22 cellular contexts compared by ENCODE assay signal in the genomic region with DNA sequence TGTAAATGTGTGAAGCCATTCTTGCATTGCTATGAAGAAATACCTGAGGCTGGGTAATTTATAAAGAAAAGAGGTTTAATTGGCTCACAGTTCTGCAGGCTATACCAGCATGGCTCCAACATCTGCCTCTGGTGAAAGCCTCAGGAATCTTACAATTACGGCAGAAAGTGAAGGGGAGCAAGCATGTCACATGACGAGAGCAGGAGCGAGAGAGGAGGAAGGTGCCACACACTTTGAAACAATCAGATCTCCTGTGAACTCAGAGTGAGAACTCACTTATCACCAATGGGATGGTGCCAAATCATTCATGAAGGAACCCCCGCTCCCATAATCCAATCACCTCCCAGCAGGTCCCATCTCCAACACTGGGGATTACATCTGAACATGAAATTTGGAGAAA.
A peak's percentile ranks its signal among the peaks of the same experiment; 100 is the strongest.
DNase-seq lines count a peak whose midpoint lies in the region; ATAC-seq, FAIRE-seq and TF ChIP-seq lines count a peak whose summit lies in the region.
"Had no signal": no experiment of that assay in that cellular context is flagged by ENCODE, and none has a peak within 500 bp of the region (broad histone marks: within the 10 kb centered on the region; RNA-seq: fewer than 3 reads in every experiment).

No MANE protein-coding gene starts in this region.

- H3K36me3 Mint-ChIP-seq in GM23338 (ENCODE audit: low read depth), result peaks cover 3% of the 10 kb centered on the region; the same call in 1 of the 3 replicates
- no peaks in the 10 kb centered on the region for H3K36me3 Mint-ChIP-seq in endodermal cell (ENCODE audit: low read depth)
- H3K36me3 Mint-ChIP-seq: CD8-positive, alpha-beta T cell had no signal

- H3K27me3 Mint-ChIP-seq in GM23338 (ENCODE audit: insufficient read depth, low read depth, poor library complexity) (no peaks in the 10 kb centered on the region), endodermal cell (ENCODE audit: insufficient read depth) (no peaks in the 10 kb centered on the region)

- H3K79me2 ChIP-seq in GM23338 (replicated peaks; ENCODE audit: insufficient read depth) (no peaks in the 10 kb centered on the region), K562 (ENCODE audit: control insufficient read depth, insufficient read depth, low read length) (no peaks in the 10 kb centered on the region)

- H3K9ac ChIP-seq in K562 (ENCODE audit: insufficient read depth in 1 of 2, low read depth in 2 of 2, low read length in 2 of 2), result no peak overlapping the region
- no peak overlapping the region for H3K9ac ChIP-seq in endodermal cell (ENCODE audit: extremely low read depth, low read length, poor library complexity, severe bottlenecking)
- H3K9ac ChIP-seq: BLaER1 treated with 17β-estradiol and CSF1 and Interleukin-3, amounts not matched to agents 10 nM and 100 nM had no signal

- BruUV-seq in K562 (replicated peaks; lab: Mats Ljungman, UMichigan), result no TSS peak

- TF ChIP-seq RAD21 in K562 (CRISPR knock-in tag; conservative IDR thresholded peaks at IDR 0.05 in 1 of 2, IDR thresholded peaks at IDR 0.05 in 1 of 2), result no peak

- no peaks in the 10 kb centered on the region for H3K9me1 ChIP-seq in K562 (ENCODE audit: control insufficient read depth, insufficient read depth, low read length)

- no peaks in the 10 kb centered on the region for H3F3A ChIP-seq in GM23338 (replicated peaks; ENCODE audit: low read depth)

- TF ChIP-seq CTCF in GM23338 (conservative IDR thresholded peaks at IDR 0.05; ENCODE audit: low read depth in 2 of 2) (no peak), VCaP (conservative IDR thresholded peaks at IDR 0.05) (no peak), K562 (IDR thresholded peaks at IDR 0.05 in 2 of 3, conservative IDR thresholded peaks at IDR 0.05 in 1 of 3; ENCODE audit: insufficient read depth in 2 of 3, low read depth in 1 of 3, low read length in 3 of 3) (no peak), endodermal cell (conservative IDR thresholded peaks at IDR 0.05) (no peak)

- H3K9me3 Mint-ChIP-seq in GM23338 (peaks cover 8% of the 10 kb centered on the region; the same call in 2 of the 3 replicates), endodermal cell (peaks cover 14% of the 10 kb centered on the region)
- H3K9me3 Mint-ChIP-seq: CD8-positive, alpha-beta T cell had no signal

- H3K9me3 ChIP-seq in K562 (replicated peaks; ENCODE audit: control insufficient read depth, insufficient read depth, low read depth, low read length) (no peaks in the 10 kb centered on the region), endodermal cell (ENCODE audit: control insufficient read depth, low read length) (peaks cover 22% of the 10 kb centered on the region)
- H3K9me3 ChIP-seq: Caco-2 had no signal

- intact Hi-C loops in K562 (cut with micrococcal nuclease), result no loop called here

- H3K4me3 Mint-ChIP-seq in GM23338 (no peak overlapping the region), endodermal cell (no peak overlapping the region)
- H3K4me3 Mint-ChIP-seq: B cell; CD4-positive, alpha-beta T cell; CD8-positive, alpha-beta T cell had no signal

- POLR2A ChIA-PET in K562 (lab: Yijun Ruan, JAX), result no interaction called here

- H3K9me2 ChIP-seq in GM23338 (ENCODE audit: insufficient read depth), result no peaks in the 10 kb centered on the region

- FAIRE-seq in K562 (lab: Jason Lieb, UNC), result no peak
- FAIRE-seq: A549, D721Med, GM12891 had no signal

- H3K27me3 ChIP-seq in GM23338 (ENCODE audit: insufficient read depth) (no peaks in the 10 kb centered on the region), K562 (ENCODE audit: control insufficient read depth in 2 of 2, insufficient read depth in 2 of 2, low read length in 2 of 2) (no peaks in the 10 kb centered on the region), endodermal cell (ENCODE audit: control insufficient read depth, insufficient read depth, low read length, poor library complexity, severe bottlenecking) (no peaks in the 10 kb centered on the region)
- H3K27me3 ChIP-seq: BLaER1 treated with 17β-estradiol and CSF1 and Interleukin-3, amounts not matched to agents 10 nM and 100 nM had no signal

- WGBS in K562 (ENCODE audit: insufficient coverage, low coverage, missing lambda C conversion rate), result 0% methylated on average over 4 of the region's 4 CpGs
- 54 to 58% methylated on average over 4 of the region's 4 CpGs for WGBS in endodermal cell (ENCODE audit: insufficient coverage in 1 of 2, insufficient read length in 1 of 2), 2 experiments

- no peak overlapping the region for H3K27ac ChIP-seq in GM23338 (ENCODE audit: low read depth)
- H3K27ac ChIP-seq in VCaP, result peak overlapping the region; percentile 35; the same call in 1 of the 2 replicates
- H3K27ac ChIP-seq in K562 (ENCODE audit: extremely low read depth, low read depth, low read length), result no peak overlapping the region
- no peak overlapping the region for H3K27ac ChIP-seq in endodermal cell (ENCODE audit: low read depth, low read length)
- H3K27ac ChIP-seq: 22Rv1; A549; BLaER1 treated with 17β-estradiol and CSF1 and Interleukin-3, amounts not matched to agents 10 nM and 100 nM; C4-2B had no signal

- H3K36me3 ChIP-seq in GM23338 (ENCODE audit: insufficient read depth) (no peaks in the 10 kb centered on the region), K562 (ENCODE audit: control insufficient read depth, insufficient read depth, low read length) (no peaks in the 10 kb centered on the region), endodermal cell (ENCODE audit: control insufficient read depth, insufficient read depth, low read length) (peaks cover 8% of the 10 kb centered on the region)
- H3K36me3 ChIP-seq: BLaER1 treated with 17β-estradiol and CSF1 and Interleukin-3, amounts not matched to agents 10 nM and 100 nM had no signal

- in situ Hi-C loops in K562 (cut with MboI), result loop anchor here (10.0 kb wide), 1 partner anchor 240 kb away; no protein-coding TSS in a partner anchor

- ATAC-seq in GM23338, result no peak
- ATAC-seq in K562, result no peak
- ATAC-seq in HG02840 (IDR thresholded peaks at IDR 0.05; ENCODE audit: low FRiP score, unreplicated experiment), result no peak
- ATAC-seq: A549; CD8-positive, alpha-beta T cell had no signal

- H3K27ac Mint-ChIP-seq in GM23338, result peak overlapping the region; percentile 17; the same call in 1 of the 2 replicates
- H3K27ac Mint-ChIP-seq in endodermal cell, result no peak overlapping the region
- H3K27ac Mint-ChIP-seq: B cell; CD4-positive, alpha-beta T cell; CD8-positive, alpha-beta T cell had no signal

- CTCF ChIA-PET in K562 (lab: Yijun Ruan, JAX; ENCODE audit: low intra/inter-chr PET ratio), result no interaction called here

- H3K4me1 ChIP-seq in GM23338 (ENCODE audit: insufficient read depth) (peaks cover 10% of the 10 kb centered on the region), K562 (replicated peaks in 1 of 2; ENCODE audit: control insufficient read depth in 2 of 2, insufficient read depth in 2 of 2, low read length in 2 of 2) (no peaks in the 10 kb centered on the region), endodermal cell (ENCODE audit: control insufficient read depth, insufficient read depth, low read length) (peaks cover 6% of the 10 kb centered on the region)
- H3K4me1 ChIP-seq: A549; BLaER1 treated with 17β-estradiol and CSF1 and Interleukin-3, amounts not matched to agents 10 nM and 100 nM; Caco-2 had no signal

- no peak for TF ChIP-seq POLR2A in K562 (conservative IDR thresholded peaks at IDR 0.05)

- H4K20me1 ChIP-seq in GM23338 (replicated peaks; ENCODE audit: insufficient read depth), result no peaks in the 10 kb centered on the region
- H4K20me1 ChIP-seq in K562 (replicated peaks; ENCODE audit: control insufficient read depth, insufficient read depth, low read length), result no peaks in the 10 kb centered on the region
- H4K20me1 ChIP-seq: BLaER1 treated with 17β-estradiol and CSF1 and Interleukin-3, amounts not matched to agents 10 nM and 100 nM had no signal

- DNase-seq in GM23338 (ENCODE audit: low spot score) (peak; percentile 27), K562 (ENCODE audit: extremely low read depth in 1 of 4, low spot score in 3 of 4) (no peak), endodermal cell (peak; percentile 71), putamen (ENCODE audit: low spot score) (no peak), hypothalamus (lab: John Stamatoyannopoulos, UW) (no peak)
- DNase-seq in activated CD4-positive, alpha-beta T cell treated with anti-CD3 and anti-CD28 coated beads, Interleukin-2, amount 50 U/mL, for 4 hours, result no peak
- DNase-seq: AML-193; Caco-2; Calu3; CD4-positive, alpha-beta T cell; CD8-positive, alpha-beta T cell; DMS79 treated with DMSO at 0.1 percent for 48 hours; GF-D8 had no signal

- H3K4me3 ChIP-seq in GM23338, result no peak overlapping the region
- no peak overlapping the region for H3K4me3 ChIP-seq in K562
- H3K4me3 ChIP-seq in endodermal cell (ENCODE audit: low read length), result peak overlapping the region; percentile 51
- H3K4me3 ChIP-seq: A549; BLaER1 treated with 17β-estradiol and CSF1 and Interleukin-3, amounts not matched to agents 10 nM and 100 nM had no signal

- H2AFZ ChIP-seq in GM23338 (peak overlapping the region; percentile 75; the same call in 1 of the 2 replicates), K562 (ENCODE audit: low read depth, low read length) (no peak overlapping the region)

- no peak for TF ChIP-seq EP300 in K562 (IDR thresholded peaks at IDR 0.05; ENCODE audit: low read length)

- H3K4me1 Mint-ChIP-seq in GM23338 (peaks cover 19% of the 10 kb centered on the region), endodermal cell (peaks cover 34% of the 10 kb centered on the region)
- H3K4me1 Mint-ChIP-seq: B cell had no signal

- H3K4me2 ChIP-seq in GM23338, result no peak overlapping the region
- H3K4me2 ChIP-seq in K562 (ENCODE audit: insufficient read depth, low read length), result no peak overlapping the region
- H3K4me2 ChIP-seq: A549; BLaER1 treated with 17β-estradiol and CSF1 and Interleukin-3, amounts not matched to agents 10 nM and 100 nM had no signal

TF ChIP-seq in GM23338, 12 proteins besides CTCF, POLR2A, EP300 and RAD21 (continues in another document):
- no peak for TF ChIP-seq EZH2phosphoT487 (IDR thresholded peaks at IDR 0.05; ENCODE audit: unreplicated experiment)
- no peak for TF ChIP-seq CREB1 (CRISPR knock-in tag; IDR thresholded peaks at IDR 0.05; ENCODE audit: low read depth)
- no peak for TF ChIP-seq EZH2 (IDR thresholded peaks at IDR 0.05; ENCODE audit: low read depth, unreplicated experiment)
- TF ChIP-seq ZNF114 (CRISPR knock-in tag; IDR thresholded peaks at IDR 0.05), result no peak
- TF ChIP-seq ZNF331 (CRISPR knock-in tag; IDR thresholded peaks at IDR 0.05; ENCODE audit: low read depth), result no peak
- no peak for TF ChIP-seq NANOG (IDR thresholded peaks at IDR 0.05; ENCODE audit: borderline replicate concordance)
- no peak for TF ChIP-seq STAT1 (IDR thresholded peaks at IDR 0.05; ENCODE audit: unreplicated experiment)

TF ChIP-seq in K562, 482 proteins besides CTCF, POLR2A, EP300 and RAD21 (continues in another document):
- TF ChIP-seq, protein P1, sequence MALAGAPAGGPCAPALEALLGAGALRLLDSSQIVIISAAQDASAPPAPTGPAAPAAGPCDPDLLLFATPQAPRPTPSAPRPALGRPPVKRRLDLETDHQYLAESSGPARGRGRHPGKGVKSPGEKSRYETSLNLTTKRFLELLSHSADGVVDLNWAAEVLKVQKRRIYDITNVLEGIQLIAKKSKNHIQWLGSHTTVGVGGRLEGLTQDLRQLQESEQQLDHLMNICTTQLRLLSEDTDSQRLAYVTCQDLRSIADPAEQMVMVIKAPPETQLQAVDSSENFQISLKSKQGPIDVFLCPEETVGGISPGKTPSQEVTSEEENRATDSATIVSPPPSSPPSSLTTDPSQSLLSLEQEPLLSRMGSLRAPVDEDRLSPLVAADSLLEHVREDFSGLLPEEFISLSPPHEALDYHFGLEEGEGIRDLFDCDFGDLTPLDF (CRISPR knock-in tag; IDR thresholded peaks at IDR 0.05), result no peak

Comparison
In these comparisons a context has a peak if more than half of its experiments do, and no peak if none do; other contexts are left out.
1. DNase-seq: peak in GM23338 (single experiment) and endodermal cell (single experiment); none in K562 (0 of 4), putamen (single experiment), hypothalamus (0 of 51) and activated CD4-positive, alpha-beta T cell treated with anti-CD3 and anti-CD28 coated beads, Interleukin-2, amount 50 U/mL, for 4 hours (0 of 2).